24 cellular contexts compared by ENCODE assay signal in genomic region chr1:223462866-223463404, GRCh38.
DNase-seq lines count a peak whose midpoint lies in the region; ATAC-seq, FAIRE-seq and TF ChIP-seq lines count a peak whose summit lies in the region.
"Had no signal": no experiment of that assay in that cellular context is flagged by ENCODE, and none has a peak within 500 bp of the region (broad histone marks: within the 10 kb centered on the region; RNA-seq: fewer than 3 reads in every experiment).

No MANE protein-coding gene starts in this region.

- H3K27ac ChIP-seq in left lung (no peak overlapping the region), pancreas (peak overlapping the region in 1 of 4 donors; percentile 3), upper lobe of right lung (no peak overlapping the region), ascending aorta (no peak overlapping the region)
- H3K27ac ChIP-seq: 22Rv1; A549; BLaER1 treated with 17β-estradiol and CSF1 and Interleukin-3, amounts not matched to agents 10 nM and 100 nM; C4-2B had no signal

- H3K36me3 ChIP-seq in left lung (no peaks in the 10 kb centered on the region), pancreas (no peaks in the 10 kb centered on the region), upper lobe of right lung (no peaks in the 10 kb centered on the region), ascending aorta (no peaks in the 10 kb centered on the region)
- H3K36me3 ChIP-seq: BLaER1 treated with 17β-estradiol and CSF1 and Interleukin-3, amounts not matched to agents 10 nM and 100 nM had no signal

- TF ChIP-seq CTCF in left lung (IDR thresholded peaks at IDR 0.05) (no peak), pancreas (IDR thresholded peaks at IDR 0.05) (no peak), progenitor cell of endocrine pancreas (IDR thresholded peaks at IDR 0.05; ENCODE audit: unreplicated experiment) (no peak), upper lobe of right lung (IDR thresholded peaks at IDR 0.05) (no peak), ascending aorta (IDR thresholded peaks at IDR 0.05) (no peak)

- no peak for FAIRE-seq in pancreas (lab: Jason Lieb, UNC)
- FAIRE-seq: A549, D721Med, GM12878, GM12892, GM18507 had no signal

- H3K9me3 Mint-ChIP-seq in progenitor cell of endocrine pancreas (ENCODE audit: low read depth) = peaks cover 3% of the 10 kb centered on the region
- H3K9me3 Mint-ChIP-seq: CD4-positive, alpha-beta T cell; CD8-positive, alpha-beta T cell had no signal

- H3K27me3 Mint-ChIP-seq in progenitor cell of endocrine pancreas = peaks cover 3% of the 10 kb centered on the region
- H3K27me3 Mint-ChIP-seq: CD4-positive, alpha-beta T cell had no signal

- H3K27ac Mint-ChIP-seq in progenitor cell of endocrine pancreas = peak overlapping the region; percentile 50
- H3K27ac Mint-ChIP-seq: B cell; CD4-positive, alpha-beta T cell; CD8-positive, alpha-beta T cell had no signal

- H3K4me3 ChIP-seq in left lung = no peak overlapping the region
- no peak overlapping the region for H3K4me3 ChIP-seq in pancreas
- H3K4me3 ChIP-seq in upper lobe of right lung = no peak overlapping the region
- H3K4me3 ChIP-seq in ascending aorta = no peak overlapping the region
- H3K4me3 ChIP-seq: A549; BLaER1 treated with 17β-estradiol and CSF1 and Interleukin-3, amounts not matched to agents 10 nM and 100 nM; GM12878 had no signal

- H3K9me3 ChIP-seq in left lung = no peaks in the 10 kb centered on the region
- no peaks in the 10 kb centered on the region for H3K9me3 ChIP-seq in pancreas
- no peaks in the 10 kb centered on the region for H3K9me3 ChIP-seq in upper lobe of right lung
- no peaks in the 10 kb centered on the region for H3K9me3 ChIP-seq in ascending aorta
- H3K9me3 ChIP-seq: A549; BLaER1 treated with 17β-estradiol and CSF1 and Interleukin-3, amounts not matched to agents 10 nM and 100 nM; Caco-2 had no signal

- ATAC-seq in left lung = peak; percentile 56
- ATAC-seq in pancreas = peak in 3 of 4 donors; percentile 58 to 84 (median 69)
- peak; percentile 77 for ATAC-seq in upper lobe of right lung
- ATAC-seq: A549; CD8-positive, alpha-beta T cell; GM12878 had no signal

- 14 to 28% methylated on average over 3 of the region's 3 CpGs for WGBS in pancreas, 2 donors

- H3K4me1 ChIP-seq in left lung = no peaks in the 10 kb centered on the region
- peaks cover 0 to 10% (median 5%) of the 10 kb centered on the region in 3 donors for H3K4me1 ChIP-seq in pancreas
- no peaks in the 10 kb centered on the region for H3K4me1 ChIP-seq in upper lobe of right lung
- H3K4me1 ChIP-seq in ascending aorta = no peaks in the 10 kb centered on the region
- H3K4me1 ChIP-seq: A549; BLaER1 treated with 17β-estradiol and CSF1 and Interleukin-3, amounts not matched to agents 10 nM and 100 nM had no signal

- intact Hi-C loops in left lung (cut with DNase I) = no loop called here
- intact Hi-C loops in pancreas (cut with DNase I) = no loop called here
- intact Hi-C loops in upper lobe of right lung (cut with DNase I) = no loop called here
- intact Hi-C loops in ascending aorta (cut with DNase I) = no loop called here

- H3K27me3 ChIP-seq in left lung (no peaks in the 10 kb centered on the region), pancreas (no peaks in the 10 kb centered on the region), upper lobe of right lung (no peaks in the 10 kb centered on the region), ascending aorta (no peaks in the 10 kb centered on the region)
- H3K27me3 ChIP-seq: BLaER1 treated with 17β-estradiol and CSF1 and Interleukin-3, amounts not matched to agents 10 nM and 100 nM had no signal

- no peak overlapping the region for H3K4me3 Mint-ChIP-seq in progenitor cell of endocrine pancreas (ENCODE audit: low read depth)
- H3K4me3 Mint-ChIP-seq: B cell; CD4-positive, alpha-beta T cell; CD8-positive, alpha-beta T cell had no signal

- no peaks in the 10 kb centered on the region for H3K36me3 Mint-ChIP-seq in progenitor cell of endocrine pancreas (ENCODE audit: insufficient read depth)
- H3K36me3 Mint-ChIP-seq: CD8-positive, alpha-beta T cell had no signal

- H3K4me1 Mint-ChIP-seq in progenitor cell of endocrine pancreas (ENCODE audit: low read depth) = peaks cover 26% of the 10 kb centered on the region
- H3K4me1 Mint-ChIP-seq: B cell had no signal

- DNase-seq in left lung (no peak), pancreas (no peak), progenitor cell of endocrine pancreas (ENCODE audit: low spot score, unreplicated experiment) (no peak), upper lobe of right lung (no peak), ascending aorta (ENCODE audit: low spot score in 2 of 2) (no peak), NCI-H187 treated with DMSO at 0.1 percent for 48 hours (lab: John Stamatoyannopoulos, UW) (no peak)
- DNase-seq in activated CD4-positive, alpha-beta T cell treated with anti-CD3 and anti-CD28 coated beads for 48 hours = no peak
- DNase-seq: AML-193; Calu3; CD4-positive, alpha-beta T cell; CD8-positive, alpha-beta T cell; DND-41; EL; GDM1 had no signal
